In genomic region chr7:105581066-105581811, GRCh38 we compare ENCODE assay signal across 8 cellular contexts. TPM values are rescaled to one million over a fixed set of nuclear protein-coding genes. Genes with fewer than 3 reads are reported as not detected.
DNase-seq lines count a peak whose midpoint lies in the region; ATAC-seq and TF ChIP-seq lines count a peak whose summit lies in the region.

Gene EFCAB10, minus strand, starts transcription at chr7:105581493. Its CDS starts 30 bp downstream, at chr7:105581463.

- peak; percentile 70 for DNase-seq in NCI-H774 (lab: John Stamatoyannopoulos, UW)
- DNase-seq in heart left ventricle, result peak; percentile 25 to 82 (median 47)
- no peak for DNase-seq in Kasumi-1 (lab: John Stamatoyannopoulos, UW)

- H3K27ac ChIP-seq in 22Rv1, result peak within 1 kb of the TSS; percentile 54
- H3K27ac ChIP-seq in heart left ventricle, result no peak within 1 kb of the TSS
- no peak within 1 kb of the TSS for H3K27ac ChIP-seq in parathyroid adenoma

- H3K4me1 ChIP-seq in heart left ventricle (peaks cover 0 to 7% (median 2%) of the 10 kb centered on the region in 12 donors), parathyroid adenoma (no peaks in the 10 kb centered on the region)

- no peaks in the 10 kb centered on the region for H3K36me3 ChIP-seq in heart left ventricle
- H3K36me3 ChIP-seq in parathyroid adenoma (ENCODE audit: control insufficient read depth, insufficient read depth, low read length), result no peaks in the 10 kb centered on the region

- peak within 1 kb of the TSS; percentile 76 for H2AFZ ChIP-seq in parathyroid adenoma

- peaks cover 3% of the 10 kb centered on the region for H3K36me3 Mint-ChIP-seq in activated naive CD8-positive, alpha-beta T cell

- TF ChIP-seq POLR2A in heart left ventricle (IDR thresholded peaks at IDR 0.05), result no peak

- H3K4me3 Mint-ChIP-seq in activated naive CD8-positive, alpha-beta T cell, result peak within 1 kb of the TSS; percentile 74

- no peaks in the 10 kb centered on the region for H3K9me3 Mint-ChIP-seq in activated naive CD8-positive, alpha-beta T cell (ENCODE audit: low read depth)

- H3K27me3 Mint-ChIP-seq in activated naive CD8-positive, alpha-beta T cell, result peaks cover 3% of the 10 kb centered on the region

- no peak within 1 kb of the TSS for H3K9ac ChIP-seq in parathyroid adenoma

- no peaks in the 10 kb centered on the region for H3K79me2 ChIP-seq in parathyroid adenoma

- peak; percentile 85 for ATAC-seq in GM18511 (IDR thresholded peaks at IDR 0.05; ENCODE audit: unreplicated experiment)
- ATAC-seq in HG03064 (IDR thresholded peaks at IDR 0.05; ENCODE audit: low read depth, unreplicated experiment), result peak; percentile 61
- peak in 3 of 4 donors; percentile 57 to 80 (median 73) for ATAC-seq in heart left ventricle

- WGBS in heart left ventricle, 4 donors, result 11 to 14% (median 14%) methylated on average over 36 of the region's 36 CpGs

- H3K9me3 ChIP-seq in heart left ventricle (peaks cover 0 to 14% (median 0%) of the 10 kb centered on the region in 12 donors), parathyroid adenoma (ENCODE audit: control insufficient read depth, low read length) (no peaks in the 10 kb centered on the region)

- H3K4me3 ChIP-seq in heart left ventricle (peak within 1 kb of the TSS in 10 of 12 donors; percentile 8 to 46 (median 35)), parathyroid adenoma (ENCODE audit: low read depth, low read length) (no peak within 1 kb of the TSS)

- H3K27me3 ChIP-seq in heart left ventricle (peaks cover 0 to 7% (median 0%) of the 10 kb centered on the region in 9 donors), parathyroid adenoma (ENCODE audit: control insufficient read depth, insufficient read depth, low read length) (no peaks in the 10 kb centered on the region)

- TF ChIP-seq CTCF in 22Rv1 (IDR thresholded peaks at IDR 0.05) (no peak), heart left ventricle (IDR thresholded peaks at IDR 0.05) (no peak), parathyroid adenoma (IDR thresholded peaks at IDR 0.05) (no peak)

- intact Hi-C loops in heart left ventricle (cut with DNase I), result no loop called here

- no peaks in the 10 kb centered on the region for H3K4me1 Mint-ChIP-seq in activated naive CD8-positive, alpha-beta T cell (ENCODE audit: low read depth)

- peak within 1 kb of the TSS; percentile 77 for H3K4me2 ChIP-seq in parathyroid adenoma (ENCODE audit: low read length)

- no peak within 1 kb of the TSS for H3K27ac Mint-ChIP-seq in activated naive CD8-positive, alpha-beta T cell

RNA-seq across cellular contexts. Expression of gene EFCAB10, which starts in this region (rescaled TPM):
- not detected for total RNA-seq in heart left ventricle
- not detected for polyA plus RNA-seq in heart left ventricle

Comparison
In these comparisons a context has a peak if more than half of its experiments do, and no peak if none do; other contexts are left out.
1. Peak in DNase-seq, ATAC-seq and H3K4me3 ChIP-seq in heart left ventricle; RNA of the gene not detected or under 1 TPM.